2 cellular contexts compared by ENCODE assay signal in genomic region chr7:158386866-158387820, GRCh38.
TF ChIP-seq lines count a peak whose summit lies in the region.

No MANE protein-coding gene starts in this region.

TF ChIP-seq in H1, 55 proteins besides CTCF, POLR2A, EP300 and RAD21 (continued from another document):
- TF ChIP-seq BRCA1 (IDR thresholded peaks at IDR 0.05; ENCODE audit: low read depth, low read length) (no peak), TEAD4 (IDR thresholded peaks at IDR 0.05; ENCODE audit: low read depth, low read length) (no peak), RNF2 (IDR thresholded peaks at IDR 0.05; ENCODE audit: borderline replicate concordance, low read depth, low read length, missing control alignments, poor library complexity, severe bottlenecking) (no peak), CBX5 (IDR thresholded peaks at IDR 0.05; ENCODE audit: low read depth, low read length) (no peak), E2F6 (IDR thresholded peaks at IDR 0.05) (no peak), ATF3 (IDR thresholded peaks at IDR 0.05; ENCODE audit: insufficient read depth, low read depth, low read length) (no peak), SIX5 (IDR thresholded peaks at IDR 0.05; ENCODE audit: low read depth, low read length) (no peak), POU5F1 (IDR thresholded peaks at IDR 0.05; ENCODE audit: low read depth, low read length) (no peak), PHF8 (conservative IDR thresholded peaks at IDR 0.05; ENCODE audit: low read depth, low read length) (no peak), RBBP5 (IDR thresholded peaks at IDR 0.05; ENCODE audit: borderline replicate concordance, low read depth, low read length) (no peak), KDM1A (IDR thresholded peaks at IDR 0.05; ENCODE audit: borderline replicate concordance, low read length) (no peak), RXRA (IDR thresholded peaks at IDR 0.05; ENCODE audit: insufficient read depth, low read depth, low read length) (no peak), BCL11A (IDR thresholded peaks at IDR 0.05; ENCODE audit: low read depth in 2 of 2, low read length in 2 of 2) (no peak)

TF ChIP-seq in GM23338, 12 proteins besides CTCF, POLR2A, EP300 and RAD21 (continued from another document):
- TF ChIP-seq, protein P1, sequence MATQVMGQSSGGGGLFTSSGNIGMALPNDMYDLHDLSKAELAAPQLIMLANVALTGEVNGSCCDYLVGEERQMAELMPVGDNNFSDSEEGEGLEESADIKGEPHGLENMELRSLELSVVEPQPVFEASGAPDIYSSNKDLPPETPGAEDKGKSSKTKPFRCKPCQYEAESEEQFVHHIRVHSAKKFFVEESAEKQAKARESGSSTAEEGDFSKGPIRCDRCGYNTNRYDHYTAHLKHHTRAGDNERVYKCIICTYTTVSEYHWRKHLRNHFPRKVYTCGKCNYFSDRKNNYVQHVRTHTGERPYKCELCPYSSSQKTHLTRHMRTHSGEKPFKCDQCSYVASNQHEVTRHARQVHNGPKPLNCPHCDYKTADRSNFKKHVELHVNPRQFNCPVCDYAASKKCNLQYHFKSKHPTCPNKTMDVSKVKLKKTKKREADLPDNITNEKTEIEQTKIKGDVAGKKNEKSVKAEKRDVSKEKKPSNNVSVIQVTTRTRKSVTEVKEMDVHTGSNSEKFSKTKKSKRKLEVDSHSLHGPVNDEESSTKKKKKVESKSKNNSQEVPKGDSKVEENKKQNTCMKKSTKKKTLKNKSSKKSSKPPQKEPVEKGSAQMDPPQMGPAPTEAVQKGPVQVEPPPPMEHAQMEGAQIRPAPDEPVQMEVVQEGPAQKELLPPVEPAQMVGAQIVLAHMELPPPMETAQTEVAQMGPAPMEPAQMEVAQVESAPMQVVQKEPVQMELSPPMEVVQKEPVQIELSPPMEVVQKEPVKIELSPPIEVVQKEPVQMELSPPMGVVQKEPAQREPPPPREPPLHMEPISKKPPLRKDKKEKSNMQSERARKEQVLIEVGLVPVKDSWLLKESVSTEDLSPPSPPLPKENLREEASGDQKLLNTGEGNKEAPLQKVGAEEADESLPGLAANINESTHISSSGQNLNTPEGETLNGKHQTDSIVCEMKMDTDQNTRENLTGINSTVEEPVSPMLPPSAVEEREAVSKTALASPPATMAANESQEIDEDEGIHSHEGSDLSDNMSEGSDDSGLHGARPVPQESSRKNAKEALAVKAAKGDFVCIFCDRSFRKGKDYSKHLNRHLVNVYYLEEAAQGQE (IDR thresholded peaks at IDR 0.05; ENCODE audit: unreplicated experiment): no peak
- TF ChIP-seq POLR2AphosphoS5 (IDR thresholded peaks at IDR 0.05; ENCODE audit: low read depth): no peak
- no peak for TF ChIP-seq ZNF114 (CRISPR knock-in tag; IDR thresholded peaks at IDR 0.05)
- no peak for TF ChIP-seq ZNF462 (CRISPR knock-in tag; IDR thresholded peaks at IDR 0.05)
- no peak for TF ChIP-seq STAT1 (IDR thresholded peaks at IDR 0.05; ENCODE audit: unreplicated experiment)
- TF ChIP-seq JUNB (IDR thresholded peaks at IDR 0.05; ENCODE audit: unreplicated experiment): no peak
- TF ChIP-seq, protein P2, sequence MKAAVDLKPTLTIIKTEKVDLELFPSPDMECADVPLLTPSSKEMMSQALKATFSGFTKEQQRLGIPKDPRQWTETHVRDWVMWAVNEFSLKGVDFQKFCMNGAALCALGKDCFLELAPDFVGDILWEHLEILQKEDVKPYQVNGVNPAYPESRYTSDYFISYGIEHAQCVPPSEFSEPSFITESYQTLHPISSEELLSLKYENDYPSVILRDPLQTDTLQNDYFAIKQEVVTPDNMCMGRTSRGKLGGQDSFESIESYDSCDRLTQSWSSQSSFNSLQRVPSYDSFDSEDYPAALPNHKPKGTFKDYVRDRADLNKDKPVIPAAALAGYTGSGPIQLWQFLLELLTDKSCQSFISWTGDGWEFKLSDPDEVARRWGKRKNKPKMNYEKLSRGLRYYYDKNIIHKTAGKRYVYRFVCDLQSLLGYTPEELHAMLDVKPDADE (IDR thresholded peaks at IDR 0.05): no peak
- TF ChIP-seq NANOG (IDR thresholded peaks at IDR 0.05; ENCODE audit: borderline replicate concordance): no peak
- no peak for TF ChIP-seq CREB1 (CRISPR knock-in tag; IDR thresholded peaks at IDR 0.05; ENCODE audit: low read depth)
